In genomic region chr11:122095950-122096942, GRCh38 we compare ENCODE assay signal across 13 cellular contexts. TPM values are rescaled to one million over a fixed set of nuclear protein-coding genes. Genes with fewer than 3 reads are reported as not detected.
DNase-seq lines count a peak whose midpoint lies in the region; ATAC-seq and TF ChIP-seq lines count a peak whose summit lies in the region.
"Had no signal": no experiment of that assay in that cellular context is flagged by ENCODE, and none has a peak within 500 bp of the region (broad histone marks: within the 10 kb centered on the region; RNA-seq: fewer than 3 reads in every experiment).

No MANE protein-coding gene starts in this region.

- no peak overlapping the region for H3K9ac ChIP-seq in Karpas-422 (ENCODE audit: low read length)

- ATAC-seq in HG03457 (IDR thresholded peaks at IDR 0.05; ENCODE audit: unreplicated experiment): no peak

- H3K4me2 ChIP-seq in Karpas-422 (ENCODE audit: low read depth, low read length, poor library complexity, severe bottlenecking): no peak overlapping the region

- H4K20me1 ChIP-seq in Karpas-422 (ENCODE audit: insufficient read depth, low read depth, low read length): no peaks in the 10 kb centered on the region

- H3K9me2 ChIP-seq in Karpas-422 (replicated peaks; ENCODE audit: insufficient read depth, low read length): no peaks in the 10 kb centered on the region

- TF ChIP-seq CTCF in uterus (IDR thresholded peaks at IDR 0.05): no peak

- no peak overlapping the region for H2AFZ ChIP-seq in Karpas-422 (ENCODE audit: low read length)

- H3K36me3 ChIP-seq in uterus (no peaks in the 10 kb centered on the region), Karpas-422 (ENCODE audit: insufficient read depth, low read length) (no peaks in the 10 kb centered on the region)

- no peak for TF ChIP-seq POLR2A in uterus (IDR thresholded peaks at IDR 0.05)

- H3K9me3 ChIP-seq in uterus (no peaks in the 10 kb centered on the region), Karpas-422 (ENCODE audit: low read length) (no peaks in the 10 kb centered on the region)

- H3K4me1 ChIP-seq in uterus: peaks cover 0 to 5% of the 10 kb centered on the region in 2 donors
- H3K4me1 ChIP-seq in Karpas-422 (ENCODE audit: low read length): no peaks in the 10 kb centered on the region

- H3K27ac ChIP-seq in cingulate gyrus (ENCODE audit: low read depth, low read length) (peak overlapping the region; percentile 49), uterus (peak overlapping the region; percentile 92 to 95), Karpas-422 (ENCODE audit: low read length) (no peak overlapping the region)
- H3K27ac ChIP-seq: 22Rv1 had no signal

- no peaks in the 10 kb centered on the region for H3K27me3 ChIP-seq in uterus
- H3K27me3 ChIP-seq in Karpas-422 (ENCODE audit: low read length): no peaks in the 10 kb centered on the region

- H3K79me2 ChIP-seq in Karpas-422 (ENCODE audit: low read length): no peaks in the 10 kb centered on the region

- intact Hi-C loops in uterus (cut with DNase I; ENCODE audit: low total_unique reads): no loop called here

- DNase-seq in NCI-H2081 (lab: John Stamatoyannopoulos, UW) (peak; percentile 18 to 66), NCI-H2081 treated with DMSO at 0.1 percent for 48 hours (lab: John Stamatoyannopoulos, UW) (no peak), myocyte (ENCODE audit: low read depth) (peak; percentile 68), uterus (no peak), 8988T (no peak), Karpas-422 (no peak)
- DNase-seq: activated CD8-positive, alpha-beta memory T cell treated with anti-CD3 and anti-CD28 coated beads for 24 hours; NCI-H2029 had no signal

- peak overlapping the region; percentile 57 to 64 for H3K4me3 ChIP-seq in uterus
- no peak overlapping the region for H3K4me3 ChIP-seq in Karpas-422 (ENCODE audit: low read length)

RNA-seq across cellular contexts. Expression of gene BLID, which starts 19.8 kb away (rescaled TPM):
- 0.88 and 3.0 TPM in 2 replicates for total RNA-seq in myocyte
- 0.45 TPM for polyA plus RNA-seq in myocyte (2012)
- 10 to 100 TPM in 1 of 4 donors, 1 to 10 TPM in 2, under 1 TPM in 1; 0.77 to 14.0 (median 4.3) TPM for total RNA-seq in uterus
- not detected in 2 replicates for total RNA-seq in Karpas-422 (2014; rRNA removed; shearing (Covaris generic); ENCODE audit: low replicate concordance)
- total RNA-seq: G401, neural crest cell had no signal

Comparison
In these comparisons a context has a peak if more than half of its experiments do, and no peak if none do; other contexts are left out.
1. DNase-seq: peak in NCI-H2081 (2 of 2) and myocyte (single experiment); none in NCI-H2081 treated with DMSO at 0.1 percent for 48 hours (single experiment), uterus (0 of 2), 8988T (single experiment) and Karpas-422 (single experiment).